Comparison of ENCODE assay signal across 12 cellular contexts in the genomic region with DNA sequence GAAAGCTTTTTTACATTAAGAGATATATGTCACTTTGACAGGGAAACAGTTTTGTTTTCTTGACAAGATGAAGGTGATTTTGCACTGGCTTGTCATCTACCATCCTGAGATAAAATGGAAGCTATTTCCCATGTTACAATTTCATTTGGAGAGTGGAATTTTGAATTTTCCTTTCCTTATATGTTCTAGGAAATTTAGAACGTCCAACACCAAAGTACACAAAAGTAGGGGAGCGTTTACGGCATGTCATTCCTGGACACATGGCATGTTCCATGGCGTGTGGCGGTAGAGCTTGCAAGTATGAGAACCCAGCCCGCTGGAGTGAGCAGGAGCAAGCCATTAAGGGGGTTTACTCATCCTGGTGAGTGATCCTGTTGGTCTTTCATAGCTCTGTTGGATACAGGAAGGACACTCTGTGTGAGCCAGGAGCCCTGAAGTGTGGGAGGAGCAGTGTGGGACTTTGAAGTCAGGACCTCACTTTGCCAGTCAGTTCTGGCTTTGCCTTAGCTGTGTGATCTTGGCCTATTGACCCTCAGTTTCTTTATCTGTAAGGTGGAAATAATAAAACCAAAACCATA. TPM values are rescaled to one million over a fixed set of nuclear protein-coding genes. Genes with fewer than 3 reads are reported as not detected.
DNase-seq lines count a peak whose midpoint lies in the region; ATAC-seq and TF ChIP-seq lines count a peak whose summit lies in the region.
"Had no signal": no experiment of that assay in that cellular context is flagged by ENCODE, and none has a peak within 500 bp of the region (broad histone marks: within the 10 kb centered on the region; RNA-seq: fewer than 3 reads in every experiment).

No MANE protein-coding gene starts in this region.

- peak; percentile 71 for DNase-seq in ELR (ENCODE audit: low read depth)
- peak; percentile 14 for DNase-seq in NCI-H510A (lab: John Stamatoyannopoulos, UW)
- DNase-seq in dorsolateral prefrontal cortex = peak in 2 of 10 donors; percentile 27 to 47
- DNase-seq in nephron progenitor cell = peak; percentile 11
- no peak for DNase-seq in midbrain (lab: John Stamatoyannopoulos, UW)
- no peak for DNase-seq in HAP-1 (ENCODE audit: low spot score in 2 of 2)
- DNase-seq: NCI-H774, T-helper 17 cell had no signal

- peaks cover 18% of the 10 kb centered on the region for H3K36me3 Mint-ChIP-seq in nephron progenitor cell (ENCODE audit: low read depth)

- TF ChIP-seq CTCF in dorsolateral prefrontal cortex (IDR thresholded peaks at IDR 0.05 in 54 of 56, conservative IDR thresholded peaks at IDR 0.05 in 2 of 56; ENCODE audit: low read depth in 1 of 56, partially characterized antibody in 56 of 56) (no peak), nephron progenitor cell (IDR thresholded peaks at IDR 0.05) (no peak)

- H3K4me3 Mint-ChIP-seq in nephron progenitor cell = no peak overlapping the region
- H3K4me3 Mint-ChIP-seq: memory B cell, T-helper 17 cell had no signal

- no peak overlapping the region for H3K27ac Mint-ChIP-seq in nephron progenitor cell
- H3K27ac Mint-ChIP-seq: memory B cell, T-helper 17 cell had no signal

- H3K4me1 ChIP-seq in HAP-1 = peaks cover 22% of the 10 kb centered on the region

- H3K27ac ChIP-seq in dorsolateral prefrontal cortex = peak overlapping the region in 50 of 59 donors; percentile 27 to 93 (median 80)
- H3K27ac ChIP-seq: skin epidermis had no signal

- in situ Hi-C loops in HAP-1 (cut with MboI; ENCODE audit: low sequenced_read_pairs) = no loop called here

- ATAC-seq in HG02938 (IDR thresholded peaks at IDR 0.05; ENCODE audit: unreplicated experiment) = no peak
- ATAC-seq in GM18519 (IDR thresholded peaks at IDR 0.05; ENCODE audit: low FRiP score, unreplicated experiment) = no peak
- ATAC-seq: T-helper 17 cell had no signal

- peak overlapping the region; percentile 36 to 87 (median 66) for H3K4me3 ChIP-seq in dorsolateral prefrontal cortex
- H3K4me3 ChIP-seq in HAP-1 = no peak overlapping the region
- H3K4me3 ChIP-seq: skin epidermis had no signal

- H3K27me3 ChIP-seq in dorsolateral prefrontal cortex (no peaks in the 10 kb centered on the region), HAP-1 (ENCODE audit: low read depth) (no peaks in the 10 kb centered on the region)

- peaks cover 39% of the 10 kb centered on the region for H3K4me1 Mint-ChIP-seq in nephron progenitor cell
- H3K4me1 Mint-ChIP-seq: memory B cell, T-helper 17 cell had no signal

- H3K9me3 ChIP-seq in HAP-1 = no peaks in the 10 kb centered on the region

- intact Hi-C loops in dorsolateral prefrontal cortex (cut with DNase I) = loop anchor here in 1 of 2 donors (10.0 kb wide), 1 partner anchor 50 kb away; no protein-coding TSS in a partner anchor

- H3K27me3 Mint-ChIP-seq in nephron progenitor cell (ENCODE audit: low read depth, poor library complexity) = no peaks in the 10 kb centered on the region
- H3K27me3 Mint-ChIP-seq: memory B cell, T-helper 17 cell had no signal

- H3K36me3 ChIP-seq in HAP-1 (replicated peaks) = no peaks in the 10 kb centered on the region

- no peaks in the 10 kb centered on the region for H3K9me3 Mint-ChIP-seq in nephron progenitor cell
- H3K9me3 Mint-ChIP-seq: memory B cell had no signal

RNA-seq across cellular contexts. Expression of a gene that starts 0.9 kb away (rescaled TPM):
- total RNA-seq in dorsolateral prefrontal cortex = 10 to 100 TPM; 15.0 to 85.4 (median 26.8) TPM

Comparison
In these comparisons a context has a peak if more than half of its experiments do, and no peak if none do; other contexts are left out.
1. DNase-seq: peak in ELR (single experiment), NCI-H510A (single experiment) and nephron progenitor cell (single experiment); none in midbrain (single experiment) and HAP-1 (0 of 2).